ENCODE assay signal across 25 cellular contexts in genomic region chr2:234621120-234621519, GRCh38.
"Had no signal": no experiment of that assay in that cellular context is flagged by ENCODE, and none has a peak within 500 bp of the region (broad histone marks: within the 10 kb centered on the region; RNA-seq: fewer than 3 reads in every experiment).

No MANE protein-coding gene starts in this region.

- H3K27ac ChIP-seq: RWPE1 had no signal

- DNase-seq: IMR-90; Karpas-422; KG1; MG63; NCI-H1092; NCI-H1105 treated with DMSO at 0.1 percent for 48 hours; NCI-H1417 treated with DMSO at 0.1 percent for 48 hours; NCI-H146; NCI-H1694 treated with DMSO at 0.1 percent for 48 hours; NCI-H1930; NCI-H2081; NCI-H2107; NCI-H2227 treated with DMSO at 0.1 percent for 48 hours; NCI-H446; NCI-H510A; NCI-H524 treated with DMSO at 0.1 percent for 48 hours; NCI-H69; NCI-H774; NK-92 treated with Interleukin-12 subunit alpha and Interleukin-12 subunit beta, amount 100 ng/mL, for 24 hours; PC-3; SHP77 had no signal

- H3K36me3 ChIP-seq: MG63 had no signal

- H3K4me3 ChIP-seq: MG63 had no signal

- FAIRE-seq: HepG2 had no signal

- H3K27me3 ChIP-seq: MG63 had no signal

- H3K9me3 ChIP-seq: MG63 had no signal

- ATAC-seq: HepG2, Panc1, PC-3, SK-N-SH treated with all-trans-retinoic acid at 6 μM for 48 hours had no signal
